ENCODE assay signal across 25 cellular contexts in the genomic region with DNA sequence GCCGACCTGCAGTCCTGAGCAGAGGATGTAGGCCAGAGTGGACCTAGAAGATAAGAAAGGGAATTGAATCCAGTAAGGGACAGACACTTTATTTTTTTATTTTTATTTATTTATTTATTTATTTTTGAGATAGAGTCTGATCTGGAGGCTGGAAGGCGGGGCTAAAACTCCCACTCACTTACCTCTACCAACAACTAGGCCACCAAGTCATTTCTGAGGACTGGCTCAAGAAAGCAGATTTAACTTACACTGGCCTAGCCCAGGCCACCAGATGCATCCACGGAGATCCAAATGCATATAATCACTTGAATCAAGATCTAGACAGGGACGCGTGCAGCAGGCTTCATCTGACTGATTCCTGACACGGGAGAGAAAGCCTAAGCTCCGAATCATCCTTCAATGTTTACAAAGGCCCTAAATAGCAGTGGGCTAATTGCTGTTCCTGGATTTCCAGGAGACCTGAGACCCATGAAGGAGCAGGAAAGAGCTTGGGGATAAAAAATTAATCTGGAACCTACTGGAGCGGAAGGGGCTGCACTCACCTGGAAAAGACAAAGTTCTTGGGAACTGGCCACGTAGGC. TPM values are rescaled to one million over a fixed set of nuclear protein-coding genes. Genes with fewer than 3 reads are reported as not detected.
DNase-seq lines count a peak whose midpoint lies in the region; ATAC-seq and TF ChIP-seq lines count a peak whose summit lies in the region.
"Had no signal": no experiment of that assay in that cellular context is flagged by ENCODE, and none has a peak within 500 bp of the region (broad histone marks: within the 10 kb centered on the region; RNA-seq: fewer than 3 reads in every experiment).

No MANE protein-coding gene starts in this region.

- no peaks in the 10 kb centered on the region for H3K9me3 Mint-ChIP-seq in CD8-positive, alpha-beta memory T cell
- H3K9me3 Mint-ChIP-seq in Calu3 (ENCODE audit: low read depth, unreplicated experiment) = no peaks in the 10 kb centered on the region
- H3K9me3 Mint-ChIP-seq: activated naive CD4-positive, alpha-beta T cell treated with anti-CD3 and anti-CD28 coated beads, Interleukin-2, amount 50 U/mL, for 24 hours; activated T-cell treated with anti-CD3 and anti-CD28 coated beads, Interleukin-2, amount 50 U/mL, for 72 hours; immature natural killer cell; natural killer cell treated with Interleukin-12 subunit alpha and Interleukin-12 subunit beta and Interleukin-15 and Interleukin-18, amount 100 ng/mL, for 72 hours; stimulated activated memory B cell treated with anti-CD40 and anti-IgM and Interleukin-4, amounts not matched to agents 10 μg/mL and 1 μg/mL and 100 μg/mL, for 72 hours had no signal

- H3K4me1 ChIP-seq in CD8-positive, alpha-beta memory T cell (ENCODE audit: insufficient read depth, low read length) = no peaks in the 10 kb centered on the region
- peaks cover 12% of the 10 kb centered on the region for H3K4me1 ChIP-seq in mesodermal cell (ENCODE audit: control insufficient read depth, insufficient read depth, low read length, poor library complexity, severe bottlenecking)

- H3K27ac Mint-ChIP-seq in CD8-positive, alpha-beta memory T cell = peak overlapping the region in 2 of 8 donors; percentile 17 to 45
- H3K27ac Mint-ChIP-seq in Calu3 (ENCODE audit: unreplicated experiment) = no peak overlapping the region
- H3K27ac Mint-ChIP-seq: activated naive CD4-positive, alpha-beta T cell treated with anti-CD3 and anti-CD28 coated beads, Interleukin-2, amount 50 U/mL, for 24 hours; activated T-cell treated with anti-CD3 and anti-CD28 coated beads, Interleukin-2, amount 50 U/mL, for 72 hours; natural killer cell treated with Interleukin-12 subunit alpha and Interleukin-12 subunit beta and Interleukin-15 and Interleukin-18, amount 100 ng/mL, for 72 hours; progenitor cell of endocrine pancreas; stimulated activated memory B cell treated with anti-CD40 and anti-IgM and Interleukin-4, amounts not matched to agents 10 μg/mL and 1 μg/mL and 100 μg/mL, for 72 hours had no signal

- WGBS in mesodermal cell (ENCODE audit: insufficient coverage in 2 of 2), 2 experiments = 94 to 96% methylated on average over 5 to 8 of the region's 9 CpGs

- POLR2A ChIA-PET in CD8-positive, alpha-beta memory T cell (lab: Charles Lee) = no interaction called here

- peak overlapping the region; percentile 74 for H3K27ac ChIP-seq in CD8-positive, alpha-beta memory T cell (ENCODE audit: low read depth, low read length)
- H3K27ac ChIP-seq in mesodermal cell (ENCODE audit: low read depth, low read length, severe bottlenecking) = peak overlapping the region; percentile 51
- H3K27ac ChIP-seq: thyroid gland had no signal

- H3K4me3 Mint-ChIP-seq in CD8-positive, alpha-beta memory T cell = no peak overlapping the region
- H3K4me3 Mint-ChIP-seq in Calu3 (ENCODE audit: low read depth, unreplicated experiment) = no peak overlapping the region
- H3K4me3 Mint-ChIP-seq: activated naive CD4-positive, alpha-beta T cell treated with anti-CD3 and anti-CD28 coated beads, Interleukin-2, amount 50 U/mL, for 24 hours; activated T-cell treated with anti-CD3 and anti-CD28 coated beads, Interleukin-2, amount 50 U/mL, for 72 hours; CD4-positive, alpha-beta memory T cell; immature natural killer cell; natural killer cell treated with Interleukin-12 subunit alpha and Interleukin-12 subunit beta and Interleukin-15 and Interleukin-18, amount 100 ng/mL, for 72 hours; stimulated activated memory B cell treated with anti-CD40 and anti-IgM and Interleukin-4, amounts not matched to agents 10 μg/mL and 1 μg/mL and 100 μg/mL, for 72 hours had no signal

- no TSS peak for BruUV-seq in Calu3 (replicated peaks; lab: Mats Ljungman, UMichigan)

- no peaks in the 10 kb centered on the region for H3K27me3 Mint-ChIP-seq in CD8-positive, alpha-beta memory T cell
- no peaks in the 10 kb centered on the region for H3K27me3 Mint-ChIP-seq in Calu3 (ENCODE audit: unreplicated experiment)
- H3K27me3 Mint-ChIP-seq: activated naive CD4-positive, alpha-beta T cell treated with anti-CD3 and anti-CD28 coated beads, Interleukin-2, amount 50 U/mL, for 24 hours; CD4-positive, alpha-beta memory T cell; natural killer cell treated with Interleukin-12 subunit alpha and Interleukin-12 subunit beta and Interleukin-15 and Interleukin-18, amount 100 ng/mL, for 72 hours; stimulated activated memory B cell treated with anti-CD40 and anti-IgM and Interleukin-4, amounts not matched to agents 10 μg/mL and 1 μg/mL and 100 μg/mL, for 72 hours had no signal

- CTCF ChIA-PET in CD8-positive, alpha-beta memory T cell (lab: Charles Lee) = interaction anchor here (1.0 to 1.4 kb wide), 3 partner anchors 9 to 80 kb away, joined by 4 to 6 read pairs (median 4); no protein-coding TSS in a partner anchor
- CTCF ChIA-PET in Calu3 (lab: Charles Lee) = interaction anchor here (0.9 kb wide), 1 partner anchor 84 kb away, joined by 3 read pairs; no protein-coding TSS in a partner anchor

- H3K4me3 ChIP-seq in CD8-positive, alpha-beta memory T cell (ENCODE audit: low read length) = no peak overlapping the region
- H3K4me3 ChIP-seq in epithelial cell of esophagus (ENCODE audit: low read length) (peak overlapping the region; percentile 56), mesodermal cell (ENCODE audit: extremely low read depth, insufficient read depth, low read length, poor library complexity, severe bottlenecking) (no peak overlapping the region)

- DNase-seq in CD8-positive, alpha-beta memory T cell = no peak
- DNase-seq in OCI-M1 (lab: John Stamatoyannopoulos, UW) = peak; percentile 67
- DNase-seq in epithelial cell of esophagus (ENCODE audit: low read depth) = peak; percentile 32
- no peak for DNase-seq in mesenteric fat pad (ENCODE audit: low spot score)
- DNase-seq in Calu3 = no peak
- DNase-seq in NCI-H2227 treated with DMSO at 0.1 percent for 48 hours (lab: John Stamatoyannopoulos, UW) = no peak
- DNase-seq: activated T-cell treated with anti-CD3 and anti-CD28 coated beads, Interleukin-2, amount 50 U/mL, for 72 hours; CD4-positive, alpha-beta memory T cell; dermis blood vessel endothelial cell; DND-41; immature natural killer cell; Kasumi-1; NCI-H1105; NCI-H526 treated with DMSO at 0.1 percent for 48 hours; PC-3; thyroid gland had no signal

- TF ChIP-seq CTCF in epithelial cell of esophagus (IDR thresholded peaks at IDR 0.05; ENCODE audit: insufficient read depth, low read depth, low read length, missing control alignments) = no peak
- no peak for TF ChIP-seq CTCF in Calu3 (IDR thresholded peaks at IDR 0.05; ENCODE audit: unreplicated experiment)

- no peaks in the 10 kb centered on the region for H3K27me3 ChIP-seq in CD8-positive, alpha-beta memory T cell (ENCODE audit: insufficient read depth, low read length, poor library complexity, severe bottlenecking)
- H3K27me3 ChIP-seq: thyroid gland had no signal

- H3K36me3 Mint-ChIP-seq in CD8-positive, alpha-beta memory T cell = peaks cover 0 to 41% (median 12%) of the 10 kb centered on the region in 3 donors
- H3K36me3 Mint-ChIP-seq in Calu3 (ENCODE audit: insufficient read depth, unreplicated experiment) = peaks cover 14% of the 10 kb centered on the region

- intact Hi-C loops in Calu3 (cut with micrococcal nuclease; ENCODE audit: unreplicated experiment) = no loop called here

- peaks cover 5% of the 10 kb centered on the region for H3K36me3 ChIP-seq in CD8-positive, alpha-beta memory T cell (ENCODE audit: insufficient read depth, low read length)
- H3K36me3 ChIP-seq in mesodermal cell (ENCODE audit: control insufficient read depth, insufficient read depth, low read length) = peaks cover 20% of the 10 kb centered on the region

- no peak for ATAC-seq in HG03159 (IDR thresholded peaks at IDR 0.05; ENCODE audit: unreplicated experiment)
- ATAC-seq: activated T-cell treated with anti-CD3 and anti-CD28 coated beads, Interleukin-2, amount 50 U/mL, for 72 hours; HCT116; natural killer cell treated with Interleukin-12 subunit alpha and Interleukin-12 subunit beta and Interleukin-15 and Interleukin-18, amount 100 ng/mL, for 72 hours; PC-3; stimulated activated memory B cell treated with anti-CD40 and anti-IgM and Interleukin-4, amounts not matched to agents 10 μg/mL and 1 μg/mL and 100 μg/mL, for 72 hours had no signal

- H3K4me1 Mint-ChIP-seq in CD8-positive, alpha-beta memory T cell = peaks cover 0 to 8% (median 0%) of the 10 kb centered on the region in 3 donors
- H3K4me1 Mint-ChIP-seq in Calu3 (ENCODE audit: low read depth, unreplicated experiment) = peaks cover 7% of the 10 kb centered on the region

- H3K9me3 ChIP-seq in CD8-positive, alpha-beta memory T cell (ENCODE audit: low read length) = no peaks in the 10 kb centered on the region
- H3K9me3 ChIP-seq in mesodermal cell (ENCODE audit: control insufficient read depth, low read length) = no peaks in the 10 kb centered on the region
- H3K9me3 ChIP-seq: thyroid gland had no signal

RNA-seq across cellular contexts. Expression of gene ALOX12, which starts 1.1 kb away (rescaled TPM):
- total RNA-seq in CD8-positive, alpha-beta memory T cell = not detected
- 0.47 TPM for polyA plus RNA-seq in CD8-positive, alpha-beta memory T cell
- 0.33 TPM for polyA plus RNA-seq in mesodermal cell (2013, experiment 1 of 2)
- 0.25 TPM for polyA plus RNA-seq in mesodermal cell (2013, experiment 2 of 2)
- total RNA-seq in mesenteric fat pad (0.16 TPM), Calu3 (2022) (not detected in 2 replicates)
- total RNA-seq: activated T-cell treated with anti-CD3 and anti-CD28 coated beads, Interleukin-2, amount 50 U/mL, for 72 hours; CD4-positive, alpha-beta memory T cell; dermis blood vessel endothelial cell; lung microvascular endothelial cell; natural killer cell treated with Interleukin-12 subunit alpha and Interleukin-12 subunit beta and Interleukin-15 and Interleukin-18, amount 100 ng/mL, for 72 hours; PC-3; progenitor cell of endocrine pancreas; SK-MEL-5; thyroid gland had no signal

RNA-seq across cellular contexts. Expression of gene RNASEK, which starts 17.7 kb away (rescaled TPM):
- 100 to 1,000 TPM; 160 to 169 TPM for total RNA-seq in CD8-positive, alpha-beta memory T cell
- polyA plus RNA-seq in CD8-positive, alpha-beta memory T cell = 795 TPM
- 315 TPM for polyA plus RNA-seq in mesodermal cell (2013, experiment 1 of 2)
- 270 TPM for polyA plus RNA-seq in mesodermal cell (2013, experiment 2 of 2)
- total RNA-seq in mesenteric fat pad = 243 TPM
- 120 and 124 TPM in 2 replicates for total RNA-seq in Calu3 (2022)

RNA-seq across cellular contexts. Expression of gene BCL6B, which starts 28.1 kb away (rescaled TPM):
- total RNA-seq in CD8-positive, alpha-beta memory T cell = under 1 TPM; 0.24 to 0.59 TPM
- 0.09 TPM for polyA plus RNA-seq in CD8-positive, alpha-beta memory T cell
- polyA plus RNA-seq in mesodermal cell (2013, experiment 1 of 2) = 12.5 TPM
- polyA plus RNA-seq in mesodermal cell (2013, experiment 2 of 2) = 8.3 TPM
- total RNA-seq in mesenteric fat pad (32.2 TPM), Calu3 (2022) (not detected in 2 replicates)
- total RNA-seq: CD4-positive, alpha-beta memory T cell; PC-3; progenitor cell of endocrine pancreas; SK-MEL-5 had no signal
- polyA plus RNA-seq: CD4-positive, alpha-beta memory T cell had no signal

RNA-seq across cellular contexts. Expression of gene SLC16A13, which starts 41.1 kb away (rescaled TPM):
- total RNA-seq in CD8-positive, alpha-beta memory T cell = 1 to 10 TPM; 7.7 to 8.1 TPM
- polyA plus RNA-seq in CD8-positive, alpha-beta memory T cell = 1.4 TPM
- 8.1 TPM for polyA plus RNA-seq in mesodermal cell (2013, experiment 1 of 2)
- polyA plus RNA-seq in mesodermal cell (2013, experiment 2 of 2) = 7.1 TPM
- total RNA-seq in mesenteric fat pad = 2.9 TPM
- total RNA-seq in Calu3 (2022) = 10.4 and 11.6 TPM in 2 replicates

RNA-seq across cellular contexts. Expression of gene SLC16A11, which starts 49.1 kb away (rescaled TPM):
- 1 to 10 TPM; 1.3 to 1.8 TPM for total RNA-seq in CD8-positive, alpha-beta memory T cell
- 1.6 TPM for polyA plus RNA-seq in CD8-positive, alpha-beta memory T cell
- 0.33 TPM for polyA plus RNA-seq in mesodermal cell (2013, experiment 1 of 2)
- polyA plus RNA-seq in mesodermal cell (2013, experiment 2 of 2) = not detected
- total RNA-seq in mesenteric fat pad = 0.84 TPM
- not detected in 2 replicates for total RNA-seq in Calu3 (2022)
- total RNA-seq: PC-3, SK-MEL-5 had no signal

Comparison
In these comparisons a context has a peak if more than half of its experiments do, and no peak if none do; other contexts are left out.
1. DNase-seq: peak in OCI-M1 (single experiment) and epithelial cell of esophagus (single experiment); none in CD8-positive, alpha-beta memory T cell (0 of 5), mesenteric fat pad (single experiment), Calu3 (single experiment) and NCI-H2227 treated with DMSO at 0.1 percent for 48 hours (single experiment).
2. RNA of gene BCL6B, which starts 28.1 kb away (total RNA-seq): 32.2 TPM in mesenteric fat pad (single experiment); 0.24 to 0.59 TPM in CD8-positive, alpha-beta memory T cell and not detected in Calu3; every median in the first group is over 10 times any median in the second.